In the genomic region with DNA sequence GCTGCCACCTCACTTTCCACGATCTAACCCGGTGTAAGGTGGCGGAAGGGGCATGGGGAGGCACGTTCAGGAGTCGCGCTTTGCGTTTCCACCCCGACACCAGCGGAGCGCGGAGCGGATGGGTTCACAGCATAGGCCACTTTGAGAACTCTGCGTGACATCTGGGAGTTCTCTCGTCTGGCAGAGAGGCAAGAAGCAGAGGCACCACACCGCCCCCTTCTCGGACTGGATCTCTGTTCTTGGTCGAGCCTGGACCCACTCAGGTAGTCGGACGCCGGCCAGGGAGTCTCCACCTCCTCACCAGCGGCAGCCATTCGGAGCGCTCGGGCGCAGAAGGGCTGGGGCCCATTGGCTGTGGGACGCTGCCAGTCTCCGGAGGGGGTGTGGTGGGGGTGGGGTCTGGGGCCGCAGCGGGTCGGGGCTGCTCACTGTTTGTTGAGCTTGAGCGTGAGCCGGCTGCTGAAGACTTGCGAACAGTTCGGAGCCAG, we compare ENCODE assay signal across 8 cellular contexts. TPM values are rescaled to one million over a fixed set of nuclear protein-coding genes. Genes with fewer than 3 reads are reported as not detected.
DNase-seq lines count a peak whose midpoint lies in the region; TF ChIP-seq lines count a peak whose summit lies in the region.

A gene (plus strand): TSS at position 428 of the 488 bp plus-strand sequence.

- H3K4me3 ChIP-seq in GM23248 (peak within 1 kb of the TSS; percentile 63), esophagus muscularis mucosa (peak within 1 kb of the TSS; percentile 46 to 59 (median 46)), mononuclear cell (ENCODE audit: low read length) (peak within 1 kb of the TSS; percentile 6)

- no peaks in the 10 kb centered on the region for H3K9me2 ChIP-seq in GM23248 (ENCODE audit: insufficient read depth)

- TF ChIP-seq CTCF in esophagus muscularis mucosa (IDR thresholded peaks at IDR 0.05), result no peak

- TF ChIP-seq EP300 in esophagus muscularis mucosa (IDR thresholded peaks at IDR 0.05), result no peak

- H3K9me3 ChIP-seq in GM23248 (ENCODE audit: low read depth) (no peaks in the 10 kb centered on the region), esophagus muscularis mucosa (no peaks in the 10 kb centered on the region), mononuclear cell (ENCODE audit: low read depth, low read length) (no peaks in the 10 kb centered on the region)

- H3K4me1 ChIP-seq in GM23248 (ENCODE audit: insufficient read depth), result no peaks in the 10 kb centered on the region
- peaks cover 0 to 16% (median 14%) of the 10 kb centered on the region in 4 donors for H3K4me1 ChIP-seq in esophagus muscularis mucosa
- no peaks in the 10 kb centered on the region for H3K4me1 ChIP-seq in mononuclear cell (ENCODE audit: insufficient read depth, low read length)

- no peaks in the 10 kb centered on the region for H4K20me1 ChIP-seq in GM23248 (ENCODE audit: insufficient read depth)

- H3K4me2 ChIP-seq in GM23248 (ENCODE audit: unreplicated experiment), result peak within 1 kb of the TSS; percentile 71

- H3F3A ChIP-seq in GM23248 (ENCODE audit: insufficient read depth), result no peaks in the 10 kb centered on the region

- WGBS in GM23248 (ENCODE audit: low coverage in 1 of 2, low lambda C conversion rate in 2 of 2, missing lambda C conversion rate in 2 of 2), 2 experiments, result 1 to 2% methylated on average over 15 to 16 of the region's 34 CpGs
- 23% methylated on average over 31 of the region's 34 CpGs for WGBS in esophagus muscularis mucosa

- intact Hi-C loops in esophagus muscularis mucosa (cut with DNase I), result no loop called here

- peak within 1 kb of the TSS; percentile 75 for H2AFZ ChIP-seq in GM23248

- H3K79me2 ChIP-seq in GM23248 (ENCODE audit: insufficient read depth), result no peaks in the 10 kb centered on the region

- peak; percentile 82 for DNase-seq in DMS53 treated with DMSO at 0.1 percent for 48 hours (lab: John Stamatoyannopoulos, UW; ENCODE audit: unreplicated experiment)
- peak; percentile 49 for DNase-seq in GM23248
- peak; percentile 20 for DNase-seq in NCI-H2029 (lab: John Stamatoyannopoulos, UW)
- peak; percentile 68 for DNase-seq in activated CD8-positive, alpha-beta memory T cell treated with anti-CD3 and anti-CD28 coated beads, Interleukin-2, amount 50 U/mL, for 48 hours
- no peak for DNase-seq in esophagus muscularis mucosa (ENCODE audit: extremely low spot score)
- peak; percentile 2 for DNase-seq in stimulated activated CD8-positive, alpha-beta memory T cell treated with anti-CD3 and anti-CD28 coated beads, Interleukin-7, amount 100 ng/mL, for 24 hours (ENCODE audit: low read depth)
- DNase-seq in SHP77 treated with DMSO at 0.1 percent for 48 hours (lab: John Stamatoyannopoulos, UW), result no peak

- in situ Hi-C loops in GM23248 (cut with MboI), result no loop called here

- H3K27me3 ChIP-seq in GM23248 (replicated peaks; ENCODE audit: insufficient read depth), result no peaks in the 10 kb centered on the region
- peaks cover 0 to 24% (median 0%) of the 10 kb centered on the region in 4 donors for H3K27me3 ChIP-seq in esophagus muscularis mucosa
- H3K27me3 ChIP-seq in mononuclear cell (ENCODE audit: insufficient read depth, low read length), result peaks cover 25% of the 10 kb centered on the region

- H3K36me3 ChIP-seq in GM23248 (ENCODE audit: low read depth) (no peaks in the 10 kb centered on the region), esophagus muscularis mucosa (no peaks in the 10 kb centered on the region)

- H3K27ac ChIP-seq in GM23248, result no peak within 1 kb of the TSS
- H3K27ac ChIP-seq in esophagus muscularis mucosa (replicated peaks in 1 of 4), result no peak within 1 kb of the TSS

- TF ChIP-seq POLR2A in esophagus muscularis mucosa (IDR thresholded peaks at IDR 0.05; ENCODE audit: low read depth), result no peak

- no peak within 1 kb of the TSS for H3K9ac ChIP-seq in GM23248

RNA-seq across cellular contexts. Expression of the gene that starts here (rescaled TPM):
- not detected in 2 replicates for total RNA-seq in GM23248 (2014; rRNA removed; shearing (Covaris generic))
- not detected in 2 replicates for polyA plus RNA-seq in GM23248 (2016; fragmentation: Nextera tagmentation; extraction: Ambion mirVana)
- total RNA-seq in esophagus muscularis mucosa (under 1 TPM in 1 of 4 donors, not detected in 3; 0.39 TPM), mononuclear cell (under 0.01 TPM)

Comparison
In these comparisons a context has a peak if more than half of its experiments do, and no peak if none do; other contexts are left out.
1. Peak in DNase-seq, H3K4me3 ChIP-seq and H3K4me2 ChIP-seq in GM23248; RNA of the gene not detected or under 1 TPM.
2. DNase-seq: peak in DMS53 treated with DMSO at 0.1 percent for 48 hours (single experiment), NCI-H2029 (single experiment), activated CD8-positive, alpha-beta memory T cell treated with anti-CD3 and anti-CD28 coated beads, Interleukin-2, amount 50 U/mL, for 48 hours (single experiment) and stimulated activated CD8-positive, alpha-beta memory T cell treated with anti-CD3 and anti-CD28 coated beads, Interleukin-7, amount 100 ng/mL, for 24 hours (single experiment); none in esophagus muscularis mucosa (single experiment) and SHP77 treated with DMSO at 0.1 percent for 48 hours (single experiment).
3. H3K4me3 ChIP-seq: peak in every context shown above with its lines; median percentile 63 in GM23248; 46 in esophagus muscularis mucosa; 6 in mononuclear cell.